Comparison of ENCODE assay signal across 32 cellular contexts in genomic region chr1:221343106-221343505, GRCh38.
"Had no signal": no experiment of that assay in that cellular context is flagged by ENCODE, and none has a peak within 500 bp of the region (broad histone marks: within the 10 kb centered on the region; RNA-seq: fewer than 3 reads in every experiment).

No MANE protein-coding gene starts in this region.

- H3K36me3 ChIP-seq: adrenal gland, brain microvascular endothelial cell, breast epithelium had no signal

- H3K9me3 ChIP-seq: adrenal gland, body of pancreas, breast epithelium had no signal

- H3K27me3 ChIP-seq: body of pancreas, brain microvascular endothelial cell, breast epithelium had no signal

- H3K27ac ChIP-seq: adrenal gland, body of pancreas, brain microvascular endothelial cell, breast epithelium, VCaP had no signal

- H3K4me3 ChIP-seq: adrenal gland, body of pancreas, breast epithelium had no signal

- DNase-seq: activated B cell treated with CpG ODN at 0.5 μM for 24 hours; activated CD4-positive, alpha-beta memory T cell treated with anti-CD3 and anti-CD28 coated beads for 36 hours; activated CD4-positive, alpha-beta T cell treated with anti-CD3 and anti-CD28 coated beads for 4 hours; activated CD4-positive, alpha-beta T cell treated with anti-CD3 and anti-CD28 coated beads, Interleukin-2, amount 10 ng/mL, durations not matched to agents 24 days and 14 days; activated CD4-positive, alpha-beta T cell treated with anti-CD3 and anti-CD28 coated beads, Interleukin-2, amount 50 U/mL, for 1 hour; activated CD4-positive, alpha-beta T cell treated with anti-CD3 and anti-CD28 coated beads, Interleukin-2, amount 50 U/mL, for 4 hours; activated CD4-positive, CD25-positive, alpha-beta regulatory T cell treated with anti-CD3 and anti-CD28 coated beads, Interleukin-2, amount 50 U/mL, for 72 hours; activated CD8-positive, alpha-beta memory T cell treated with anti-CD3 and anti-CD28 coated beads, Interleukin-2, amount 50 U/mL, for 4 hours; activated CD8-positive, alpha-beta T cell treated with anti-CD3 and anti-CD28 coated beads for 36 hours; activated effector memory CD4-positive, alpha-beta T cell treated with anti-CD3 and anti-CD28 coated beads, Interleukin-2, amount 50 U/mL, for 16 hours; activated gamma-delta T cell treated with Interleukin-2 at 50 U/mL for 16 hours; activated naive CD4-positive, alpha-beta T cell; activated naive CD4-positive, alpha-beta T cell treated with anti-CD3 and anti-CD28 coated beads for 36 hours; activated naive CD4-positive, alpha-beta T cell treated with anti-CD3 and anti-CD28 coated beads, Interleukin-2, amount 50 U/mL, for 16 hours; activated naive CD8-positive, alpha-beta T cell treated with anti-CD3 and anti-CD28 coated beads for 36 hours; activated T-cell treated with anti-CD3 and anti-CD28 coated beads for 4 hours; activated T-cell treated with anti-CD3 and anti-CD28 coated beads, Interleukin-2, amount 50 U/mL, for 1 hour; activated T-cell treated with anti-CD3 and anti-CD28 coated beads, Interleukin-2, amount 50 U/mL, for 4 hours; activated T-cell treated with anti-CD3 and anti-CD28 coated beads, Interleukin-2, amount 50 U/mL, for 72 hours; adrenal gland; amniotic stem cell; aorta; body of pancreas; brain microvascular endothelial cell; central memory CD4-positive, alpha-beta T cell; T-helper 1 cell; T-helper 2 cell; T-helper 9 cell had no signal

- FAIRE-seq: astrocyte, TTC549 had no signal

- H3K4me1 ChIP-seq: adrenal gland, body of pancreas, breast epithelium had no signal
